Comparison of ENCODE assay signal across 30 cellular contexts in genomic region chr4:108901271-108901670, GRCh38.
"Had no signal": no experiment of that assay in that cellular context is flagged by ENCODE, and none has a peak within 500 bp of the region (broad histone marks: within the 10 kb centered on the region; RNA-seq: fewer than 3 reads in every experiment).

No MANE protein-coding gene starts in this region.

- H3K27me3 Mint-ChIP-seq: activated CD4-positive, alpha-beta T cell treated with anti-CD3 and anti-CD28 coated beads for 36 hours; activated T-helper 17 cell treated with anti-CD3 and anti-CD28 coated beads, Interleukin-2, amount 50 U/mL, for 72 hours; central memory CD8-positive, alpha-beta T cell; T-cell had no signal

- DNase-seq: activated CD4-positive, alpha-beta memory T cell treated with anti-CD3 and anti-CD28 coated beads, Interleukin-2, amount 10 ng/mL, durations not matched to agents 7 days and 5 days; activated CD4-positive, alpha-beta T cell treated with anti-CD3 and anti-CD28 coated beads for 36 hours; activated CD4-positive, alpha-beta T cell treated with anti-CD3 and anti-CD28 coated beads, Interleukin-2, amount 50 U/mL, for 1 hour; activated CD4-positive, CD25-positive, alpha-beta regulatory T cell; activated gamma-delta T cell; activated naive CD4-positive, alpha-beta T cell treated with anti-CD3 and anti-CD28 coated beads for 36 hours; activated T-cell treated with anti-CD3 and anti-CD28 coated beads for 4 hours; activated T-cell treated with anti-CD3 and anti-CD28 coated beads, Interleukin-2, amount 50 U/mL, for 48 hours; NCI-H1105 treated with DMSO at 0.1 percent for 48 hours; NCI-H1436 treated with DMSO at 0.1 percent for 48 hours; NCI-H187; NCI-H2171; NCI-H226; NCI-H510A; NCI-H69; NK-92 treated with Interleukin-12 subunit alpha and Interleukin-12 subunit beta, amount 100 ng/mL, for 24 hours; OCI-M1; RPMI8226; T-cell; T-helper 2 cell; T1000 had no signal

- H3K27me3 ChIP-seq: breast epithelium had no signal

- H3K27ac Mint-ChIP-seq: activated CD4-positive, alpha-beta memory T cell treated with anti-CD3 and anti-CD28 coated beads, Interleukin-2, amount 10 ng/mL, durations not matched to agents 7 days and 5 days; activated CD4-positive, alpha-beta T cell treated with anti-CD3 and anti-CD28 coated beads for 36 hours; activated naive CD4-positive, alpha-beta T cell treated with anti-CD3 and anti-CD28 coated beads for 36 hours; activated naive CD8-positive, alpha-beta T cell; activated T-helper 17 cell treated with anti-CD3 and anti-CD28 coated beads, Interleukin-2, amount 50 U/mL, for 72 hours; T-cell had no signal

- H3K36me3 Mint-ChIP-seq: activated naive CD8-positive, alpha-beta T cell; T-cell had no signal

- H3K27ac ChIP-seq: breast epithelium, SK-N-MC, VCaP had no signal

- H3K9me3 ChIP-seq: breast epithelium had no signal

- H3K4me3 ChIP-seq: breast epithelium, SK-N-MC had no signal

- ATAC-seq: activated CD4-positive, alpha-beta T cell treated with anti-CD3 and anti-CD28 coated beads for 36 hours; activated T-helper 17 cell treated with anti-CD3 and anti-CD28 coated beads, Interleukin-2, amount 50 U/mL, for 72 hours; Panc1; Right ventricle myocardium inferior; T-cell had no signal

- H3K4me1 ChIP-seq: breast epithelium had no signal

- FAIRE-seq: TTC549 had no signal

- H3K4me1 Mint-ChIP-seq: activated CD4-positive, alpha-beta T cell treated with anti-CD3 and anti-CD28 coated beads for 36 hours; activated T-helper 17 cell treated with anti-CD3 and anti-CD28 coated beads, Interleukin-2, amount 50 U/mL, for 72 hours; central memory CD8-positive, alpha-beta T cell had no signal

- H3K9me3 Mint-ChIP-seq: activated CD4-positive, alpha-beta memory T cell treated with anti-CD3 and anti-CD28 coated beads, Interleukin-2, amount 10 ng/mL, durations not matched to agents 7 days and 5 days; activated naive CD4-positive, alpha-beta T cell treated with anti-CD3 and anti-CD28 coated beads for 36 hours; activated T-helper 17 cell treated with anti-CD3 and anti-CD28 coated beads, Interleukin-2, amount 50 U/mL, for 72 hours; central memory CD8-positive, alpha-beta T cell; T-cell had no signal

- H3K4me3 Mint-ChIP-seq: activated CD4-positive, alpha-beta memory T cell treated with anti-CD3 and anti-CD28 coated beads, Interleukin-2, amount 10 ng/mL, durations not matched to agents 7 days and 5 days; activated CD4-positive, alpha-beta T cell treated with anti-CD3 and anti-CD28 coated beads for 36 hours; activated naive CD4-positive, alpha-beta T cell treated with anti-CD3 and anti-CD28 coated beads for 36 hours; activated naive CD8-positive, alpha-beta T cell; activated T-helper 17 cell treated with anti-CD3 and anti-CD28 coated beads, Interleukin-2, amount 50 U/mL, for 72 hours; central memory CD8-positive, alpha-beta T cell; T-cell had no signal

- H3K36me3 ChIP-seq: breast epithelium had no signal
